18 cellular contexts compared by ENCODE assay signal in the genomic region with DNA sequence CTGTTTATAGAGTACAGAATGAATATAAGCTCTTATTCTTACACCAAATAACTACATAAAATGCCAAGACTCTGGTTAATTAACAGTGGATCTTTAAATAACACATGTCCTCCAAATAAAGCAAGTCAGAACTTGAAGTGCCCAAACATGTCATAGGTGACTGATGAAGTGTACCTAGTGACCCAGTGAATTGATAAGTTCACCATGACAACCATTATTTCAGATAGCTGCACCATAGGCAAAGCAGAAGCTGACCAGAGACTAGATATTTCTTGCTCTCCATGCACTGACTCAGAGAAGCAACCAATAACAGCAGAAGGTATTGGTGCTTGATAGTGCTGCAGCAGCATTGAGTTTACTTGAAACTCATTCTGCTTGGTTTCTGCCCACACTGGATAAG.
"Had no signal": no experiment of that assay in that cellular context is flagged by ENCODE, and none has a peak within 500 bp of the region (broad histone marks: within the 10 kb centered on the region; RNA-seq: fewer than 3 reads in every experiment).

No MANE protein-coding gene starts in this region.

- H3K27me3 ChIP-seq: heart left ventricle had no signal

- H3K27ac ChIP-seq: heart left ventricle, lower lobe of right lung had no signal

- H3K4me3 ChIP-seq: heart left ventricle, lower lobe of right lung, smooth muscle cell had no signal

- H3K36me3 ChIP-seq: heart left ventricle, lower lobe of right lung had no signal

- H3K4me1 ChIP-seq: heart left ventricle, lower lobe of right lung had no signal

- H3K9me3 ChIP-seq: lower lobe of right lung had no signal

- FAIRE-seq: endometrium, frontal cortex, islet of Langerhans, urothelium cell line had no signal

- H3K4me2 ChIP-seq: smooth muscle cell had no signal

- DNase-seq: effector memory CD4-positive, alpha-beta T cell; heart left ventricle; hypothalamus; kidney glomerular epithelial cell; lower lobe of right lung; mesenchymal stem cell; midbrain; occipital lobe; stimulated activated CD4-positive, alpha-beta T cell treated with anti-CD3 and anti-CD28 coated beads, Interleukin-2, amount 100 ng/mL, for 48 hours; stimulated activated naive CD4-positive, alpha-beta T cell treated with Interleukin-2 at 50 U/mL for 16 hours had no signal

- H3K4me3 Mint-ChIP-seq: natural killer cell treated with Interleukin-12 subunit alpha and Interleukin-12 subunit beta and Interleukin-15 and Interleukin-18, amount 100 ng/mL, for 72 hours; type B pancreatic cell had no signal

- H3K36me3 Mint-ChIP-seq: natural killer cell treated with Interleukin-12 subunit alpha and Interleukin-12 subunit beta and Interleukin-15 and Interleukin-18, amount 100 ng/mL, for 72 hours; type B pancreatic cell had no signal

- ATAC-seq: esophagus mucosa; heart left ventricle; lower lobe of right lung; natural killer cell treated with Interleukin-12 subunit alpha and Interleukin-12 subunit beta and Interleukin-15 and Interleukin-18, amount 100 ng/mL, for 72 hours had no signal

- H3K9me3 Mint-ChIP-seq: natural killer cell treated with Interleukin-12 subunit alpha and Interleukin-12 subunit beta and Interleukin-15 and Interleukin-18, amount 100 ng/mL, for 72 hours had no signal

- H3K27me3 Mint-ChIP-seq: natural killer cell treated with Interleukin-12 subunit alpha and Interleukin-12 subunit beta and Interleukin-15 and Interleukin-18, amount 100 ng/mL, for 72 hours; type B pancreatic cell had no signal

- H3K27ac Mint-ChIP-seq: type B pancreatic cell had no signal
